In the genomic region with DNA sequence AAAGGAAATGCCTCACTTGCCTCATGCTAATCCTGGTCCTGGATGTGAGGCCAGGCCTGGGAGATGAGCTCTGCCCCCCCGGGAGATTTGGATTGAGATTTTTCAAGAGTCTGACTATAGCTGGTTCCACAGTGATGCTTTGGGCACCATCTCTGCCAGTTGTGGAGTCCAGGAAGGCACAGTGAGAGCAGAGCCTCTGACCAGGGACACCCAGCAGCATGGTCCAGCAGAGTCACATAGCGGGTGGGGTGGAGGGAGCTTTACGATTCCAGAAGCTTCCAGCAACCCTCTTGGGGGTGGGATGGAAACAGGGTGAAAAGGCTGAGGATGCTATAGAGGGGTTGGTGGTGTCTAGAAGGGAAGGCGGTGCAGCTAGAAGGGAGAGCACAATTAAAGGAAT, we compare ENCODE assay signal across 10 cellular contexts. TPM values are rescaled to one million over a fixed set of nuclear protein-coding genes. Genes with fewer than 3 reads are reported as not detected.
"Had no signal": no experiment of that assay in that cellular context is flagged by ENCODE, and none has a peak within 500 bp of the region (broad histone marks: within the 10 kb centered on the region; RNA-seq: fewer than 3 reads in every experiment).

No MANE protein-coding gene starts in this region.

- H3K36me3 ChIP-seq: HAP-1 had no signal

- H3K4me3 ChIP-seq: GM23248, GM23338, HAP-1 had no signal

- ATAC-seq: GM23338, HCT116 had no signal

- DNase-seq: GM23248, GOT3, H7, H9, HCEC 1CT, HFFc6 had no signal

- H3K27ac ChIP-seq: GM23248 had no signal

- H3K9me3 ChIP-seq: HAP-1 had no signal

RNA-seq across cellular contexts. Expression of gene SLC32A1, which starts 8.7 kb away (rescaled TPM):
- total RNA-seq: GM23248, H4, H7, HFFc6 had no signal
- polyA plus RNA-seq: GM23248, GM23338 had no signal
